In the genomic region with DNA sequence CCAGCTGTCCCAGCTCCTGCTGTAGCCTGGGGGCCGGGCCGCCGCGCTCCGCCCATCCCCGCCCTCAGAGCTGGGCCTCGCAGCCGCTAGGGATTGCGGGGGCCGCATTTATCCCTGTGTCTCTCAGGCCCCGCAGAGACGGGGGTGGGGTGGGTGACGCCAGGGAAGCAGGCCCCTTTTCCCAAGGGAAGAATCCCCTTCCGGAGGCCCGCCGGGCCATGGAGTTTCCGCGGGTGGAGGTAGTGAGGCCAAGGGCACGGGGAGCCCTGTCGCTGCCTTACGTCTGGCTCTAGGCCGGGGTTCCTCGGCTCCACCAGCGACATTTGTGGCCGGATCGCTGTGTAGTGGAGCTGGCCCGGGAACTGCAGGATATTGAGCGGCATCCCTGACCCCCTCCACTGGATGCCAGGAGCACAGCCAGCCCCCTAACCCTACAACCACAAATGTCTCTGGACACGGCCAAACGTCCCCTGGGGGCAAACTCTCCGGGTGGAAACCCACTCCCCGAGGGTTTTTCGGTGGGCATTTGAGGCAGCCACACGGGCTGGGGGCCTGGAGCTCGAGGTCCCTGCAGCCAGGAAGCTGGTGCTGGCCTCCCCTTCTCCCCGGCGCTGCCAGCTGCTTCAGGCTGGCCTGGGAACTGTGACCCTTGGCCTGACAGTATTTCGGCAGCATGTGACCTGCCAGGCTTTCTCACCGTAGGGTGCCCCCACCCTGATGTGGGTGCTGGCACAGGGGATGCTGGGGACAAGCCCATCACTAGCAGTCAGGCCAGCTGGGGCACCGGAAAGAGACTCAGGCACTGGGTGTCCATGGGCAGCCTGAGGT, we compare ENCODE assay signal across 8 cellular contexts. TPM values are rescaled to one million over a fixed set of nuclear protein-coding genes. Genes with fewer than 3 reads are reported as not detected.
A peak's percentile ranks its signal among the peaks of the same experiment; 100 is the strongest.
DNase-seq lines count a peak whose midpoint lies in the region; ATAC-seq and TF ChIP-seq lines count a peak whose summit lies in the region.

No MANE protein-coding gene starts in this region.

- H3K9me2 ChIP-seq in PC-9 (ENCODE audit: insufficient read depth), result no peaks in the 10 kb centered on the region

- POLR2A ChIA-PET in PC-9 (lab: Charles Lee; ENCODE audit: unreplicated experiment), result interaction anchor here (0.6 to 0.8 kb wide), 3 partner anchors 20 to 68 kb away, joined by 4 to 11 read pairs (median 6); no protein-coding TSS in a partner anchor

- no peaks in the 10 kb centered on the region for H4K20me1 ChIP-seq in PC-9 (ENCODE audit: insufficient read depth)

- no peaks in the 10 kb centered on the region for H3F3A ChIP-seq in PC-9 (ENCODE audit: insufficient read depth, low read depth)

- ATAC-seq in GM19035 (IDR thresholded peaks at IDR 0.05; ENCODE audit: unreplicated experiment), result peak; percentile 83
- ATAC-seq in HG03196 (IDR thresholded peaks at IDR 0.05; ENCODE audit: unreplicated experiment), result peak; percentile 81
- peak; percentile 61 to 71 for ATAC-seq in lower lobe of right lung

- H3K27ac ChIP-seq in PC-9 (no peak overlapping the region), lower lobe of right lung (peak overlapping the region; percentile 76), subcutaneous abdominal adipose tissue (ENCODE audit: low read depth, low read length) (peak overlapping the region; percentile 76)

- H3K4me1 ChIP-seq in PC-9 (replicated peaks; ENCODE audit: insufficient read depth) (peaks cover 7% of the 10 kb centered on the region; the same call in 1 of the 2 replicates), lower lobe of right lung (peaks cover 28% of the 10 kb centered on the region), subcutaneous abdominal adipose tissue (ENCODE audit: control insufficient read depth in 5 of 5, insufficient read depth in 5 of 5, low read length in 5 of 5) (peaks cover 17 to 47% (median 43%) of the 10 kb centered on the region in 5 donors)

- intact Hi-C loops in PC-9 (cut with micrococcal nuclease; ENCODE audit: unreplicated experiment) (loop anchor here (5.0 to 10.0 kb wide), 3 partner anchors 57 to 240 kb away; a partner anchor contains a TSS), lower lobe of right lung (cut with DNase I) (no loop called here)

- H3K27me3 ChIP-seq in PC-9 (ENCODE audit: insufficient read depth, low read depth) (peaks cover 16% of the 10 kb centered on the region; the same call in 1 of the 2 replicates), lower lobe of right lung (ENCODE audit: low read depth) (no peaks in the 10 kb centered on the region), subcutaneous abdominal adipose tissue (ENCODE audit: control insufficient read depth in 5 of 5, insufficient read depth in 4 of 5, low read length in 5 of 5) (peaks cover 0 to 2% (median 0%) of the 10 kb centered on the region in 5 donors)

- peak overlapping the region in 4 of 5 donors; percentile 46 to 75 (median 64) for H3K9ac ChIP-seq in subcutaneous abdominal adipose tissue (ENCODE audit: low read length in 5 of 5)

- no peaks in the 10 kb centered on the region for H3K36me3 ChIP-seq in PC-9 (ENCODE audit: low read depth)
- H3K36me3 ChIP-seq in lower lobe of right lung, result no peaks in the 10 kb centered on the region
- H3K36me3 ChIP-seq in subcutaneous abdominal adipose tissue (ENCODE audit: control insufficient read depth in 5 of 5, insufficient read depth in 5 of 5, low read length in 5 of 5), result peaks cover 0 to 3% (median 0%) of the 10 kb centered on the region in 5 donors

- H3K4me2 ChIP-seq in PC-9, result peak overlapping the region; percentile 96

- CTCF ChIA-PET in PC-9 (lab: Charles Lee), result interaction anchor here (1.6 to 1.7 kb wide), 3 partner anchors 11 to 86 kb away, joined by 3 to 7 read pairs (median 6); no protein-coding TSS in a partner anchor

- H3K79me2 ChIP-seq in PC-9 (ENCODE audit: low read depth), result no peaks in the 10 kb centered on the region

- no peak for TF ChIP-seq CTCF in PC-9 (conservative IDR thresholded peaks at IDR 0.05)
- TF ChIP-seq CTCF in lower lobe of right lung (IDR thresholded peaks at IDR 0.05), result peak; percentile 20

- H3K4me3 ChIP-seq in PC-9 (peak overlapping the region; percentile 55; the same call in 1 of the 2 replicates), lower lobe of right lung (peak overlapping the region; percentile 50), subcutaneous abdominal adipose tissue (ENCODE audit: low read depth in 1 of 5, low read length in 5 of 5) (peak overlapping the region in 4 of 5 donors; percentile 55 to 62 (median 58))

- H3K9me3 ChIP-seq in PC-9 (ENCODE audit: insufficient read depth, low read depth) (no peaks in the 10 kb centered on the region), lower lobe of right lung (no peaks in the 10 kb centered on the region), subcutaneous abdominal adipose tissue (ENCODE audit: control insufficient read depth in 5 of 5, low read length in 5 of 5) (no peaks in the 10 kb centered on the region)

- DNase-seq in CD1c-positive myeloid dendritic cell (ENCODE audit: extremely low spot score) (peak; percentile 83), PC-9 (peak; percentile 55 to 84), dermis microvascular lymphatic vessel endothelial cell (ENCODE audit: low read depth in 2 of 2) (peak; percentile 42 to 72), lower lobe of right lung (peak; percentile 94)
- DNase-seq in activated CD4-positive, alpha-beta T cell treated with anti-CD3 and anti-CD28 coated beads, Interleukin-2, amount 50 U/mL, for 48 hours, result no peak

- H2AFZ ChIP-seq in PC-9, result 0 out of 2 replicates have a peak overlapping the region, but pooled peaks have one; percentile 70

- no TSS peak for BruUV-seq in PC-9 (replicated peaks; lab: Mats Ljungman, UMichigan)

RNA-seq across cellular contexts. Expression of a gene that starts 12.0 kb away (rescaled TPM):
- total RNA-seq in PC-9 (2021), result not detected in 2 replicates
- not detected in 2 replicates for total RNA-seq in dermis microvascular lymphatic vessel endothelial cell
- 27.8 TPM for total RNA-seq in lower lobe of right lung

RNA-seq across cellular contexts. Expression of a gene that starts 22.5 kb away (rescaled TPM):
- total RNA-seq in PC-9 (2021) (27.9 and 32.4 TPM in 2 replicates), dermis microvascular lymphatic vessel endothelial cell (2.3 and 10.0 TPM in 2 replicates), lower lobe of right lung (58.2 TPM)

Comparison
In these comparisons a context has a peak if more than half of its experiments do, and no peak if none do; other contexts are left out.
1. DNase-seq: peak in CD1c-positive myeloid dendritic cell (single experiment), PC-9 (2 of 2), dermis microvascular lymphatic vessel endothelial cell (2 of 2) and lower lobe of right lung (single experiment); none in activated CD4-positive, alpha-beta T cell treated with anti-CD3 and anti-CD28 coated beads, Interleukin-2, amount 50 U/mL, for 48 hours (0 of 2).
2. RNA of a gene that starts 12.0 kb away (total RNA-seq): 27.8 TPM in lower lobe of right lung (single experiment); not detected in PC-9 and not detected in dermis microvascular lymphatic vessel endothelial cell; every median in the first group is over 10 times any median in the second.
3. Peak in every context shown above with its lines, with median percentiles within 50 percentile points of each other: ATAC-seq and H3K4me3 ChIP-seq.